8 cellular contexts compared by ENCODE assay signal in the genomic region with DNA sequence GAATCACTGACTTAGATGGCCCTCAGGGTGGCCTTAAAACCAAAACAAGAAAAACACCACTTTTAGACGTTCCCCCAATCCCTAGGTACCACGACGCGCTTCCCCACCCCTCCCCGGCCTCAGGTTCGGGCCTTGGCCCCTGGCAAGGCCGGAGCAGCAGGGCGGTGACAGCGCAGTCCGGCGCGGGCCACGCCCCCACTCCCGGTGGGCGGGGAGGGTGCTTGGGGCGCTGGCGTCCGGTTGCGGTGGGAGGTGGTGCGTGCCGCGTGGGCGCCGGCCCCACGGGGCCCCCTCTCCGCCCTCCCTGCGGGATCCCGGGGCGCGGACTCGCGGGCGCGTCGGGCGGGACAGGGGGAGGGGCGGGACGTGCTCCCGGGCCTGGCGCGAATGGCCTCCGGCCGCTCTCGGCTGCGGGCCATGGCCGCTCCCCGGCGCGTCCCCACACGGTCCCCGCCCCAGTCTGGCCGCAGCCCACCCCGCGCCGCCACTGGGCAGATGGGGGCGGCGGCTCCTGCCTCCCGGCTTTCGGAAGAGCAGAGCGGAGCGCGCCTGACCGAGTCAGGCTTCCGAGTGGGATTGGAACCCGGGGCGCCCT. TPM values are rescaled to one million over a fixed set of nuclear protein-coding genes. Genes with fewer than 3 reads are reported as not detected.
DNase-seq lines count a peak whose midpoint lies in the region; ATAC-seq and TF ChIP-seq lines count a peak whose summit lies in the region.

No MANE protein-coding gene starts in this region.

- H3K27ac Mint-ChIP-seq in natural killer cell treated with Interleukin-12 subunit alpha and Interleukin-12 subunit beta and Interleukin-15 and Interleukin-18, amount 100 ng/mL, for 72 hours: no peak overlapping the region
- no peak overlapping the region for H3K27ac Mint-ChIP-seq in natural killer cell
- no peak overlapping the region for H3K27ac Mint-ChIP-seq in nephron progenitor cell

- no peaks in the 10 kb centered on the region for H3K79me2 ChIP-seq in MM.1S (ENCODE audit: low read length)

- H2AFZ ChIP-seq in MM.1S (ENCODE audit: low read length): peak overlapping the region; percentile 82; the same call in 1 of the 2 replicates

- H3K4me1 Mint-ChIP-seq in natural killer cell treated with Interleukin-12 subunit alpha and Interleukin-12 subunit beta and Interleukin-15 and Interleukin-18, amount 100 ng/mL, for 72 hours (ENCODE audit: low read depth in 2 of 2): no peaks in the 10 kb centered on the region
- H3K4me1 Mint-ChIP-seq in natural killer cell: no peaks in the 10 kb centered on the region
- H3K4me1 Mint-ChIP-seq in nephron progenitor cell: peaks cover 5% of the 10 kb centered on the region

- no peak for TF ChIP-seq CTCF in natural killer cell (IDR thresholded peaks at IDR 0.05)
- no peak for TF ChIP-seq CTCF in MM.1S (IDR thresholded peaks at IDR 0.05; ENCODE audit: low read length)
- TF ChIP-seq CTCF in epithelial cell of proximal tubule (conservative IDR thresholded peaks at IDR 0.05; ENCODE audit: low read depth, low read length): no peak
- TF ChIP-seq CTCF in nephron progenitor cell (IDR thresholded peaks at IDR 0.05): no peak

- intact Hi-C loops in natural killer cell (cut with micrococcal nuclease): no loop called here

- ATAC-seq in natural killer cell treated with Interleukin-12 subunit alpha and Interleukin-12 subunit beta and Interleukin-15 and Interleukin-18, amount 100 ng/mL, for 72 hours: peak; percentile 26 to 46
- ATAC-seq in natural killer cell: no peak

- H3K4me3 ChIP-seq in MM.1S (ENCODE audit: low read length) (peak overlapping the region; percentile 79), epithelial cell of proximal tubule (ENCODE audit: low read depth, low read length) (peak overlapping the region; percentile 62)

- no peaks in the 10 kb centered on the region for H3F3A ChIP-seq in MM.1S (ENCODE audit: insufficient read depth, low read length)

- H3K4me1 ChIP-seq in MM.1S (ENCODE audit: low read length): peaks cover 5% of the 10 kb centered on the region; the same call in 1 of the 2 replicates

- H3K27me3 Mint-ChIP-seq in natural killer cell treated with Interleukin-12 subunit alpha and Interleukin-12 subunit beta and Interleukin-15 and Interleukin-18, amount 100 ng/mL, for 72 hours: peaks cover 26 to 44% of the 10 kb centered on the region in 2 donors
- H3K27me3 Mint-ChIP-seq in natural killer cell (ENCODE audit: low read depth in 2 of 2) (peaks cover 29 to 34% of the 10 kb centered on the region in 2 donors), nephron progenitor cell (ENCODE audit: low read depth, poor library complexity) (peaks cover 77% of the 10 kb centered on the region)

- no peak overlapping the region for H3K27ac ChIP-seq in MM.1S (ENCODE audit: low read length)

- H3K9me3 Mint-ChIP-seq in natural killer cell treated with Interleukin-12 subunit alpha and Interleukin-12 subunit beta and Interleukin-15 and Interleukin-18, amount 100 ng/mL, for 72 hours: no peaks in the 10 kb centered on the region
- H3K9me3 Mint-ChIP-seq in natural killer cell (no peaks in the 10 kb centered on the region), nephron progenitor cell (peaks cover 9% of the 10 kb centered on the region)

- no peaks in the 10 kb centered on the region for H3K9me2 ChIP-seq in MM.1S (replicated peaks; ENCODE audit: insufficient read depth, low read length)

- H3K36me3 ChIP-seq in MM.1S (replicated peaks; ENCODE audit: insufficient read depth, low read length): no peaks in the 10 kb centered on the region

- no peak for DNase-seq in natural killer cell treated with Interleukin-12 subunit alpha and Interleukin-12 subunit beta and Interleukin-15 and Interleukin-18, amount 100 ng/mL, for 72 hours (ENCODE audit: low spot score)
- DNase-seq in natural killer cell (no peak), MM.1S (no peak), epithelial cell of proximal tubule (ENCODE audit: low read depth) (no peak), nephron progenitor cell (peak; percentile 56), medulla oblongata (ENCODE audit: extremely low spot score) (no peak), NCI-H1436 (lab: John Stamatoyannopoulos, UW) (no peak)
- no peak for DNase-seq in stimulated activated CD4-positive, alpha-beta T cell treated with anti-CD3 and anti-CD28 coated beads, Interleukin-1b, Interleukin-23, amount 100 ng/mL, for 48 hours

- H3K27me3 ChIP-seq in MM.1S (replicated peaks; ENCODE audit: insufficient read depth, low read length): no peaks in the 10 kb centered on the region

- H3K36me3 Mint-ChIP-seq in natural killer cell treated with Interleukin-12 subunit alpha and Interleukin-12 subunit beta and Interleukin-15 and Interleukin-18, amount 100 ng/mL, for 72 hours: no peaks in the 10 kb centered on the region
- H3K36me3 Mint-ChIP-seq in natural killer cell (no peaks in the 10 kb centered on the region), nephron progenitor cell (ENCODE audit: low read depth) (peaks cover 3% of the 10 kb centered on the region)

- no peak overlapping the region for H3K4me3 Mint-ChIP-seq in natural killer cell treated with Interleukin-12 subunit alpha and Interleukin-12 subunit beta and Interleukin-15 and Interleukin-18, amount 100 ng/mL, for 72 hours
- no peak overlapping the region for H3K4me3 Mint-ChIP-seq in natural killer cell
- H3K4me3 Mint-ChIP-seq in nephron progenitor cell: peak overlapping the region; percentile 85

- H3K4me2 ChIP-seq in MM.1S (ENCODE audit: low read depth, low read length): peak overlapping the region; percentile 94

- H4K20me1 ChIP-seq in MM.1S (ENCODE audit: insufficient read depth, low read length): no peaks in the 10 kb centered on the region

- peak overlapping the region; percentile 51; the same call in 1 of the 2 replicates for H3K9ac ChIP-seq in MM.1S (ENCODE audit: low read length)

- H3K9me3 ChIP-seq in MM.1S (replicated peaks; ENCODE audit: insufficient read depth, low read length): no peaks in the 10 kb centered on the region

RNA-seq across cellular contexts. Expression of gene PPP1R3G, which starts 0.9 kb away (rescaled TPM):
- under 1 TPM in 1 of 2 donors, not detected in 1; 0.05 TPM for total RNA-seq in natural killer cell treated with Interleukin-12 subunit alpha and Interleukin-12 subunit beta and Interleukin-15 and Interleukin-18, amount 100 ng/mL, for 72 hours
- total RNA-seq in natural killer cell: under 1 TPM in 1 of 3 donors, not detected in 2; 0.07 TPM
- total RNA-seq in epithelial cell of proximal tubule: 0.94 and 2.5 TPM in 2 replicates

Comparison
In these comparisons a context has a peak if more than half of its experiments do, and no peak if none do; other contexts are left out.
1. ATAC-seq: peak in natural killer cell treated with Interleukin-12 subunit alpha and Interleukin-12 subunit beta and Interleukin-15 and Interleukin-18, amount 100 ng/mL, for 72 hours (2 of 2); none in natural killer cell (0 of 3).